12 cellular contexts compared by ENCODE assay signal in genomic region chr5:109844148-109844547, GRCh38.
DNase-seq lines count a peak whose midpoint lies in the region; ATAC-seq, FAIRE-seq and TF ChIP-seq lines count a peak whose summit lies in the region.
"Had no signal": no experiment of that assay in that cellular context is flagged by ENCODE, and none has a peak within 500 bp of the region (broad histone marks: within the 10 kb centered on the region; RNA-seq: fewer than 3 reads in every experiment).

No MANE protein-coding gene starts in this region.

- H3K36me3 ChIP-seq in parathyroid adenoma (ENCODE audit: control insufficient read depth, insufficient read depth, low read length): no peaks in the 10 kb centered on the region

- TF ChIP-seq CTCF in parathyroid adenoma (IDR thresholded peaks at IDR 0.05): peak; percentile 6

- no peaks in the 10 kb centered on the region for H3K27me3 ChIP-seq in parathyroid adenoma (ENCODE audit: control insufficient read depth, insufficient read depth, low read length)
- H3K27me3 ChIP-seq: pancreas had no signal

- no peaks in the 10 kb centered on the region for H3K79me2 ChIP-seq in parathyroid adenoma

- no peak overlapping the region for H2AFZ ChIP-seq in parathyroid adenoma

- DNase-seq in NAMALWA (ENCODE audit: low spot score): peak; percentile 5
- DNase-seq in dermis blood vessel endothelial cell: peak; percentile 24
- DNase-seq in nucleus accumbens (lab: John Stamatoyannopoulos, UW): no peak
- DNase-seq: DMS79 treated with DMSO at 0.1 percent for 48 hours; NCI-H1694 treated with DMSO at 0.1 percent for 48 hours; pancreas; stimulated activated naive CD4-positive, alpha-beta T cell treated with Interleukin-2 at 50 U/mL for 16 hours had no signal

- ATAC-seq in HG02678 (IDR thresholded peaks at IDR 0.05; ENCODE audit: unreplicated experiment) (no peak), HG03354 (IDR thresholded peaks at IDR 0.05; ENCODE audit: poor library complexity, severe bottlenecking, unreplicated experiment) (no peak)
- ATAC-seq: pancreas had no signal

- no peaks in the 10 kb centered on the region for H3K9me3 ChIP-seq in parathyroid adenoma (ENCODE audit: control insufficient read depth, low read length)
- H3K9me3 ChIP-seq: pancreas had no signal

- H3K4me2 ChIP-seq in parathyroid adenoma (ENCODE audit: low read length): no peak overlapping the region

- no peak overlapping the region for H3K27ac ChIP-seq in parathyroid adenoma
- H3K27ac ChIP-seq: pancreas had no signal

- no peaks in the 10 kb centered on the region for H3K4me1 ChIP-seq in parathyroid adenoma
- H3K4me1 ChIP-seq: pancreas had no signal

- peak; percentile 67 for FAIRE-seq in G401.6 (lab: Jason Lieb, UNC)
- FAIRE-seq: pancreas had no signal

- no peak overlapping the region for H3K4me3 ChIP-seq in parathyroid adenoma (ENCODE audit: low read depth, low read length)
- H3K4me3 ChIP-seq: lung, pancreas had no signal

- no peak overlapping the region for H3K9ac ChIP-seq in parathyroid adenoma

Comparison
In these comparisons a context has a peak if more than half of its experiments do, and no peak if none do; other contexts are left out.
1. DNase-seq: peak in NAMALWA (single experiment) and dermis blood vessel endothelial cell (single experiment); none in nucleus accumbens (0 of 56).